ENCODE assay signal across 1 cellular context in genomic region chr12:53994268-53994690, GRCh38.
TF ChIP-seq lines count a peak whose summit lies in the region.

No MANE protein-coding gene starts in this region.

TF ChIP-seq in endothelial cell of umbilical vein, 7 proteins besides CTCF, POLR2A, EP300 and RAD21:
- TF ChIP-seq MAX (IDR thresholded peaks at IDR 0.05; ENCODE audit: insufficient read depth, insufficient read length) = no peak
- TF ChIP-seq JUN (IDR thresholded peaks at IDR 0.05; ENCODE audit: borderline replicate concordance, insufficient read depth, insufficient read length, low read depth) = no peak
- no peak for TF ChIP-seq MYC (IDR thresholded peaks at IDR 0.05; ENCODE audit: low read depth, low read length)
- TF ChIP-seq POLR2AphosphoS5 (IDR thresholded peaks at IDR 0.05; ENCODE audit: insufficient read depth, low read depth, low read length) = no peak
- no peak for TF ChIP-seq GATA2 (IDR thresholded peaks at IDR 0.05; ENCODE audit: insufficient read depth, insufficient read length, low read depth, low read length)
- peak; percentile 93 for TF ChIP-seq EZH2 (IDR thresholded peaks at IDR 0.05; ENCODE audit: borderline replicate concordance, low read depth, low read length, severe bottlenecking)
